30 cellular contexts compared by ENCODE assay signal in the genomic region with DNA sequence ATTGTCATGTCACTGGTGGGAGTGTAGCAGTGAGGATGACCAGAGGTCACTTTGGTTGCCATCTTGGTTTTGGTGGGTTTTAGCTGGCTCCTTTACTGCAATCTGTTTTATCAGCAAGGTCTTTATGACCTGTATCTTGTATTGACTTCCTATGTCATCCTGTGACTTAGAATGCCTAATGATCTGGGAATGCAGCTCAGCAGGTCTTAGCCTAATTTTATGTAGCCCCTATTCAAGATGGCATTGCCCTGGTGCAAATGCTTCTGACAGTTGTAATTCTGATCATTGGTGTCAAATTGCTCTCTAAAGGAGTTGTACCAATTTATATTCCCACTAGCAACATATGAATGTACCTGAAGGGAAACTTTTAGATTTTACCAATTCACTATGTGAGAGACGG.
"Had no signal": no experiment of that assay in that cellular context is flagged by ENCODE, and none has a peak within 500 bp of the region (broad histone marks: within the 10 kb centered on the region; RNA-seq: fewer than 3 reads in every experiment).

No MANE protein-coding gene starts in this region.

- H3K9me3 ChIP-seq: ascending aorta had no signal

- DNase-seq: activated CD4-positive, alpha-beta memory T cell treated with anti-CD3 and anti-CD28 coated beads, Interleukin-2, amount 10 ng/mL, durations not matched to agents 7 days and 5 days; activated CD4-positive, alpha-beta T cell treated with anti-CD3 and anti-CD28 coated beads for 1 hour; activated CD4-positive, alpha-beta T cell treated with anti-CD3 and anti-CD28 coated beads for 36 hours; activated CD4-positive, alpha-beta T cell treated with anti-CD3 and anti-CD28 coated beads for 48 hours; activated CD4-positive, alpha-beta T cell treated with anti-CD3 and anti-CD28 coated beads, Interleukin-2, amount 10 ng/mL, durations not matched to agents 7 days and 5 days; activated CD4-positive, alpha-beta T cell treated with anti-CD3 and anti-CD28 coated beads, Interleukin-2, amount 50 U/mL, for 48 hours; activated CD4-positive, CD25-positive, alpha-beta regulatory T cell; activated CD8-positive, alpha-beta memory T cell treated with anti-CD3 and anti-CD28 coated beads for 24 hours; activated CD8-positive, alpha-beta memory T cell treated with anti-CD3 and anti-CD28 coated beads, Interleukin-2, amount 10 ng/mL, durations not matched to agents 7 days and 5 days; activated CD8-positive, alpha-beta memory T cell treated with anti-CD3 and anti-CD28 coated beads, Interleukin-2, amount 50 U/mL, for 48 hours; activated CD8-positive, alpha-beta T cell treated with anti-CD3 and anti-CD28 coated beads, Interleukin-2, amount 10 ng/mL, durations not matched to agents 7 days and 5 days; activated effector memory CD4-positive, alpha-beta T cell treated with Interleukin-2 at 50 U/mL for 16 hours; activated gamma-delta T cell; activated naive CD4-positive, alpha-beta T cell treated with anti-CD3 and anti-CD28 coated beads, Interleukin-2, amount 10 ng/mL, durations not matched to agents 7 days and 5 days; activated naive CD4-positive, alpha-beta T cell treated with Interleukin-2 at 50 U/mL for 16 hours; activated naive CD8-positive, alpha-beta T cell treated with anti-CD3 and anti-CD28 coated beads, Interleukin-2, amount 10 ng/mL, durations not matched to agents 7 days and 5 days; activated naive CD8-positive, alpha-beta T cell treated with anti-CD3 and anti-CD28 coated beads, Interleukin-2, amount 50 U/mL, for 24 hours; activated T-cell treated with anti-CD3 and anti-CD28 coated beads, Interleukin-2, amount 50 U/mL, for 24 hours; activated T-cell treated with anti-CD3 and anti-CD28 coated beads, Interleukin-2, amount 50 U/mL, for 48 hours; amygdala; anterior cingulate cortex; central memory CD4-positive, alpha-beta T cell; T-helper 1 cell; T-helper 2 cell; T-helper 9 cell; WERI-Rb-1 had no signal

- H3K27me3 ChIP-seq: ascending aorta had no signal

- FAIRE-seq: TTC549 had no signal

- ATAC-seq: activated CD4-positive, alpha-beta T cell treated with anti-CD3 and anti-CD28 coated beads for 36 hours; activated CD4-positive, CD25-positive, alpha-beta regulatory T cell treated with anti-CD3 and anti-CD28 coated beads, Interleukin-2, amount 50 U/mL, for 24 hours; activated CD8-positive, alpha-beta memory T cell treated with anti-CD3 and anti-CD28 coated beads, Interleukin-2, amount 10 ng/mL, durations not matched to agents 7 days and 5 days; activated CD8-positive, alpha-beta T cell treated with anti-CD3 and anti-CD28 coated beads, Interleukin-2, amount 10 ng/mL, durations not matched to agents 7 days and 5 days; activated naive CD8-positive, alpha-beta T cell treated with anti-CD3 and anti-CD28 coated beads, Interleukin-2, amount 50 U/mL, for 24 hours; WTC11 had no signal

- H3K4me3 ChIP-seq: ascending aorta had no signal

- H3K4me1 ChIP-seq: ascending aorta had no signal

- H3K36me3 ChIP-seq: ascending aorta, WERI-Rb-1 had no signal

- H3K27ac ChIP-seq: ascending aorta, WERI-Rb-1 had no signal
